ENCODE assay signal across 16 cellular contexts in the genomic region with DNA sequence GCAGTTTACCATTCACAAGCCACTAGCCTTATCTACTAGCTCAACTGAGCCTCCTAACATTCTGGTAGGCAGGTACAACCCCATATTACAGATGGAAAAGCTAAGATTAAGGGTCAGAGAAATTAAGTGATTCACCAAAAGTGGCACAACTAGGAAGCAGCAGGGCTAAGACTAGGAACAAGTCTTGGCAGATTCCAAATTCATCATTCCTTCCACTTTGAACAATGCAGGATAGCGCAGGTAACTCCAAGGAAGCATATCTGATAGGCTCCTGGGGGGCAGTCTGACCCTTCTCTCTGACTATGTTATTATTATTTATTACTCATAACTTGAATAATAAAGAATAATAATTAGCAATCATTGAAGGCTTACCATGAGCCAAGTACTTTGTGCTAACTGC. TPM values are rescaled to one million over a fixed set of nuclear protein-coding genes. Genes with fewer than 3 reads are reported as not detected.
DNase-seq lines count a peak whose midpoint lies in the region; ATAC-seq and TF ChIP-seq lines count a peak whose summit lies in the region.
"Had no signal": no experiment of that assay in that cellular context is flagged by ENCODE, and none has a peak within 500 bp of the region (broad histone marks: within the 10 kb centered on the region; RNA-seq: fewer than 3 reads in every experiment).

No MANE protein-coding gene starts in this region.

- H3K4me2 ChIP-seq in PC-3 (ENCODE audit: low read length), result peak overlapping the region; percentile 35; the same call in 1 of the 2 replicates

- no peak for TF ChIP-seq EP300 in stomach (IDR thresholded peaks at IDR 0.05)

- H2AFZ ChIP-seq in PC-3 (ENCODE audit: low read length), result no peak overlapping the region

- H3F3A ChIP-seq in PC-3 (ENCODE audit: low read length, unreplicated experiment), result peaks cover 6% of the 10 kb centered on the region

- H3K9me3 Mint-ChIP-seq in MCF 10A (ENCODE audit: unreplicated experiment), result no peaks in the 10 kb centered on the region
- H3K9me3 Mint-ChIP-seq in natural killer cell, result no peaks in the 10 kb centered on the region
- H3K9me3 Mint-ChIP-seq: CD4-positive, alpha-beta memory T cell had no signal

- CTCF ChIA-PET in MCF 10A (lab: Yijun Ruan, JAX), result interaction anchor here (0.8 to 23.2 kb wide), 7 partner anchors 8 to 87 kb away, joined by 3 to 1450 read pairs (median 6); a partner anchor contains a TSS
- CTCF ChIA-PET in PC-3 (lab: Charles Lee), result interaction anchor here (1.5 kb wide), 1 partner anchor 94 kb away, joined by 3 read pairs; no protein-coding TSS in a partner anchor

- no TSS peak for BruUV-seq in MCF 10A (replicated peaks; lab: Mats Ljungman, UMichigan)
- no TSS peak for BruUV-seq in PC-3 (replicated peaks; lab: Mats Ljungman, UMichigan)

- H3K79me2 ChIP-seq in PC-3 (ENCODE audit: low read length), result peaks cover 51% of the 10 kb centered on the region

- no peaks in the 10 kb centered on the region for H3K27me3 Mint-ChIP-seq in MCF 10A (ENCODE audit: insufficient read depth, unreplicated experiment)
- H3K27me3 Mint-ChIP-seq in natural killer cell (ENCODE audit: low read depth in 2 of 2), result no peaks in the 10 kb centered on the region
- H3K27me3 Mint-ChIP-seq: CD4-positive, alpha-beta memory T cell had no signal

- 88 to 95% (median 94%) methylated on average over 1 of the region's 1 CpG for WGBS in stomach, 5 donors

- intact Hi-C loops in breast epithelium (cut with DNase I; ENCODE audit: low total_unique reads) (no loop called here), MCF 10A (cut with micrococcal nuclease) (no loop called here), PC-3 (cut with micrococcal nuclease) (no loop called here), stomach (cut with DNase I; ENCODE audit: low total_unique reads) (loop anchor here (5.0 kb wide), 1 partner anchor 86 kb away; no protein-coding TSS in a partner anchor), natural killer cell (cut with micrococcal nuclease) (no loop called here)

- H3K9me2 ChIP-seq in PC-3 (replicated peaks; ENCODE audit: low read length), result no peaks in the 10 kb centered on the region

- H3K36me3 ChIP-seq in breast epithelium, result no peaks in the 10 kb centered on the region
- H3K36me3 ChIP-seq in PC-3 (ENCODE audit: low read depth, low read length), result peaks cover 79% of the 10 kb centered on the region
- H3K36me3 ChIP-seq in stomach, result peaks cover 25 to 95% (median 78%) of the 10 kb centered on the region in 4 donors

- H4K20me1 ChIP-seq in PC-3 (ENCODE audit: low read length), result peaks cover 43% of the 10 kb centered on the region

- POLR2A ChIA-PET in MCF 10A (lab: Yijun Ruan, JAX) (interaction anchor here (1.5 to 2.4 kb wide), 2 partner anchors 10 to 35 kb away, joined by 7 to 13 read pairs; a partner anchor contains a TSS), PC-3 (lab: Charles Lee; ENCODE audit: unreplicated experiment) (interaction anchor here (1.0 kb wide), 1 partner anchor 9 kb away, joined by 3 read pairs; a partner anchor contains a TSS)

- ATAC-seq in PC-3, result no peak
- ATAC-seq in foreskin keratinocyte, result peak; percentile 69
- no peak for ATAC-seq in natural killer cell
- no peak for ATAC-seq in GM18861 (IDR thresholded peaks at IDR 0.05; ENCODE audit: unreplicated experiment)
- ATAC-seq: HCT116, Panc1 had no signal

- peaks cover 46% of the 10 kb centered on the region for H3K36me3 Mint-ChIP-seq in MCF 10A (ENCODE audit: insufficient read depth, unreplicated experiment)
- H3K36me3 Mint-ChIP-seq in natural killer cell, result no peaks in the 10 kb centered on the region

- TF ChIP-seq POLR2A in breast epithelium (IDR thresholded peaks at IDR 0.05), result no peak
- TF ChIP-seq POLR2A in stomach (IDR thresholded peaks at IDR 0.05), result no peak

- H3K4me3 ChIP-seq in breast epithelium, result no peak overlapping the region
- no peak overlapping the region for H3K4me3 ChIP-seq in PC-3 (ENCODE audit: low read length)
- H3K4me3 ChIP-seq in stomach, result peak overlapping the region in 1 of 4 donors; percentile 0

- TF ChIP-seq CTCF in breast epithelium (IDR thresholded peaks at IDR 0.05) (no peak), MCF 10A (IDR thresholded peaks at IDR 0.05; ENCODE audit: unreplicated experiment) (no peak), PC-3 (conservative IDR thresholded peaks at IDR 0.05; ENCODE audit: low read depth, low read length) (no peak), foreskin keratinocyte (conservative IDR thresholded peaks at IDR 0.05) (no peak), stomach (IDR thresholded peaks at IDR 0.05) (no peak), natural killer cell (IDR thresholded peaks at IDR 0.05) (no peak)

- no peak overlapping the region for H3K27ac Mint-ChIP-seq in MCF 10A (ENCODE audit: low read depth, unreplicated experiment)
- H3K27ac Mint-ChIP-seq in natural killer cell, result no peak overlapping the region

- H3K9ac ChIP-seq in PC-3 (ENCODE audit: low read length), result no peak overlapping the region

- H3K27ac ChIP-seq in breast epithelium (peak overlapping the region; percentile 15 to 19), PC-3 (ENCODE audit: low read length) (no peak overlapping the region; the same call in 1 of the 2 replicates), foreskin keratinocyte (peak overlapping the region; percentile 18), stomach (peak overlapping the region in 4 of 5 donors; percentile 38 to 90 (median 50))

- H3K27me3 ChIP-seq in breast epithelium (no peaks in the 10 kb centered on the region), PC-3 (ENCODE audit: low read length) (no peaks in the 10 kb centered on the region), foreskin keratinocyte (no peaks in the 10 kb centered on the region), stomach (no peaks in the 10 kb centered on the region)

- H3K4me3 Mint-ChIP-seq in MCF 10A (ENCODE audit: unreplicated experiment) (no peak overlapping the region), natural killer cell (no peak overlapping the region)
- H3K4me3 Mint-ChIP-seq: CD4-positive, alpha-beta memory T cell had no signal

- DNase-seq in breast epithelium (ENCODE audit: low spot score in 2 of 2), result no peak
- no peak for DNase-seq in MCF 10A (ENCODE audit: unreplicated experiment)
- DNase-seq in PC-3, result no peak
- DNase-seq in foreskin keratinocyte, result peak; percentile 66 to 81
- no peak for DNase-seq in stomach
- DNase-seq in natural killer cell, result no peak
- DNase-seq: CD4-positive, alpha-beta memory T cell; DMS79; Kasumi-1; NCI-H1417; NCI-H1930; NCI-H510A; NCI-H82 had no signal

- H3K4me1 Mint-ChIP-seq in MCF 10A (ENCODE audit: insufficient read depth, unreplicated experiment), result peaks cover 17% of the 10 kb centered on the region
- H3K4me1 Mint-ChIP-seq in natural killer cell, result peaks cover 10 to 11% of the 10 kb centered on the region in 2 donors

- no peaks in the 10 kb centered on the region for H3K9me3 ChIP-seq in breast epithelium
- no peaks in the 10 kb centered on the region for H3K9me3 ChIP-seq in PC-3 (ENCODE audit: low read length)
- no peaks in the 10 kb centered on the region for H3K9me3 ChIP-seq in stomach

- H3K4me1 ChIP-seq in breast epithelium (no peaks in the 10 kb centered on the region), PC-3 (ENCODE audit: insufficient read depth, low read length) (peaks cover 41% of the 10 kb centered on the region), foreskin keratinocyte (peaks cover 9% of the 10 kb centered on the region), stomach (peaks cover 62 to 96% (median 82%) of the 10 kb centered on the region in 4 donors)

RNA-seq across cellular contexts. Expression of a gene that starts 8.5 kb away (rescaled TPM):
- 10 to 100 TPM in 2 of 3 donors, 1 to 10 TPM in 1; 4.3 to 22.9 (median 13.5) TPM for total RNA-seq in breast epithelium
- 20.6 and 55.7 TPM in 2 replicates for total RNA-seq in MCF 10A (2022)
- total RNA-seq in PC-3 (2014; rRNA removed), result 82.6 and 85.9 TPM in 2 replicates
- 12.1 and 15.0 TPM in 2 replicates for total RNA-seq in foreskin keratinocyte
- polyA plus RNA-seq in foreskin keratinocyte, result 8.4 and 10.2 TPM in 2 replicates
- 10 to 100 TPM in 3 of 5 donors, 1 to 10 TPM in 2; 1.2 to 39.8 (median 27.7) TPM for total RNA-seq in stomach
- polyA plus RNA-seq in stomach, result 10 to 100 TPM in 2 of 3 donors, 1 to 10 TPM in 1; 8.5 to 15.0 (median 11.8) TPM
- total RNA-seq in natural killer cell, result 1 to 10 TPM; 5.1 to 9.9 (median 7.8) TPM

RNA-seq across cellular contexts. Expression of a gene that starts 22.1 kb away (rescaled TPM):
- total RNA-seq in breast epithelium (not detected), MCF 10A (2022) (0.37 TPM in 1 of 2 replicates, not detected in the other), PC-3 (2014; rRNA removed) (0.29 TPM in 1 of 2 replicates, not detected in the other), foreskin keratinocyte (0.04 TPM in 1 of 2 replicates, not detected in the other), stomach (not detected), natural killer cell (not detected)
- polyA plus RNA-seq in foreskin keratinocyte (0.08 TPM in 1 of 2 replicates, not detected in the other), stomach (under 1 TPM in 1 of 3 donors, not detected in 2; 0.30 TPM)
- total RNA-seq: CD4-positive, alpha-beta memory T cell had no signal
- polyA plus RNA-seq: CD4-positive, alpha-beta memory T cell had no signal

RNA-seq across cellular contexts. Expression of a gene that starts 35.0 kb away (rescaled TPM):
- total RNA-seq in breast epithelium, result 10 to 100 TPM; 72.2 to 93.4 (median 86.3) TPM
- 94.7 and 102 TPM in 2 replicates for total RNA-seq in MCF 10A (2022)
- 91.9 and 125 TPM in 2 replicates for total RNA-seq in PC-3 (2014; rRNA removed)
- total RNA-seq in foreskin keratinocyte, result 70.9 and 71.2 TPM in 2 replicates
- 86.7 and 95.1 TPM in 2 replicates for polyA plus RNA-seq in foreskin keratinocyte
- total RNA-seq in stomach, result 100 to 1,000 TPM in 2 of 5 donors, 10 to 100 TPM in 3; 28.6 to 137 (median 52.1) TPM
- 10 to 100 TPM; 70.7 to 88.0 (median 77.8) TPM for polyA plus RNA-seq in stomach
- total RNA-seq in natural killer cell, result 10 to 100 TPM; 28.0 to 39.1 (median 37.6) TPM

Comparison
In these comparisons a context has a peak if more than half of its experiments do, and no peak if none do; other contexts are left out.
1. DNase-seq: peak in foreskin keratinocyte (2 of 2); none in breast epithelium (0 of 2), MCF 10A (single experiment), PC-3 (single experiment), stomach (single experiment) and natural killer cell (single experiment).